29 cellular contexts compared by ENCODE assay signal in genomic region chr12:106680280-106680679, GRCh38.
"Had no signal": no experiment of that assay in that cellular context is flagged by ENCODE, and none has a peak within 500 bp of the region (broad histone marks: within the 10 kb centered on the region; RNA-seq: fewer than 3 reads in every experiment).

No MANE protein-coding gene starts in this region.

- H3K4me3 Mint-ChIP-seq: stimulated activated effector memory CD8-positive, alpha-beta T cell treated with anti-CD3 and anti-CD28 coated beads, Interleukin-12 subunit alpha, Interleukin-12 subunit beta, amount 100 ng/mL, for 72 hours; stimulated activated memory B cell treated with anti-CD40 and anti-IgM and Interleukin-4, amounts not matched to agents 10 μg/mL and 1 μg/mL and 100 μg/mL, for 72 hours; stimulated activated naive B cell treated with anti-CD40 and anti-IgM and Interleukin-4, amounts not matched to agents 10 μg/mL and 1 μg/mL and 100 μg/mL, for 72 hours; stimulated activated naive CD8-positive, alpha-beta T cell treated with anti-CD3 and anti-CD28 coated beads, Interleukin-15, amount 100 ng/mL, for 72 hours; stimulated activated naive CD8-positive, alpha-beta T cell treated with anti-CD3 and anti-CD28 coated beads, Interleukin-15, Interleukin-2, amounts not matched to agents 100 ng/mL and 50 ng/mL, for 24 hours; type B pancreatic cell had no signal

- DNase-seq: stimulated activated CD4-positive, alpha-beta T cell treated with anti-CD3 and anti-CD28 coated beads, Interleukin-2, amount 100 ng/mL, for 48 hours; stimulated activated CD4-positive, alpha-beta T cell treated with anti-CD3 and anti-CD28 coated beads, Interleukin-4, amount 100 ng/mL, for 1 hour; stimulated activated CD4-positive, alpha-beta T cell treated with anti-CD3 and anti-CD28 coated beads, Interleukin-4, amount 100 ng/mL, for 24 hours; stimulated activated CD4-positive, alpha-beta T cell treated with anti-CD3 and anti-CD28 coated beads, Interleukin-4, amount 100 ng/mL, for 4 hours; stimulated activated CD8-positive, alpha-beta memory T cell treated with anti-CD3 and anti-CD28 coated beads, Interleukin-4, amount 100 ng/mL, for 48 hours; stimulated activated naive B cell treated with anti-CD40 and anti-IgM and Interleukin-4, amounts not matched to agents 10 μg/mL and 1 μg/mL and 100 μg/mL, for 72 hours; stimulated activated naive CD4-positive, alpha-beta T cell; stimulated activated naive CD4-positive, alpha-beta T cell treated with Interleukin-2 at 50 U/mL for 16 hours; stimulated activated naive CD8-positive, alpha-beta T cell treated with anti-CD3 and anti-CD28 coated beads, Interleukin-15, amount 100 ng/mL, for 72 hours; stimulated activated naive CD8-positive, alpha-beta T cell treated with anti-CD3 and anti-CD28 coated beads, Interleukin-15, Interleukin-2, amounts not matched to agents 100 U/mL and 50 U/mL, for 24 hours; stomach; substantia nigra; testis; thyroid gland; tibial artery; transverse colon; trophoblast cell; upper lobe of left lung; upper lobe of right lung; uterus had no signal

- H3K27me3 Mint-ChIP-seq: stimulated activated naive CD8-positive, alpha-beta T cell treated with anti-CD3 and anti-CD28 coated beads, Interleukin-15, amount 100 ng/mL, for 72 hours; stimulated activated naive CD8-positive, alpha-beta T cell treated with anti-CD3 and anti-CD28 coated beads, Interleukin-15, Interleukin-2, amounts not matched to agents 100 ng/mL and 50 ng/mL, for 24 hours had no signal

- H3K4me3 ChIP-seq: stomach, suprapubic skin, testis, thoracic aorta, thyroid gland, tibial artery, tibial nerve, transverse colon, upper lobe of left lung, upper lobe of right lung, uterus, vagina had no signal

- H3K9me3 Mint-ChIP-seq: stimulated activated effector memory CD8-positive, alpha-beta T cell treated with anti-CD3 and anti-CD28 coated beads, Interleukin-12 subunit alpha, Interleukin-12 subunit beta, amount 100 ng/mL, for 72 hours; stimulated activated memory B cell treated with anti-CD40 and anti-IgM and Interleukin-4, amounts not matched to agents 10 μg/mL and 1 μg/mL and 100 μg/mL, for 72 hours; stimulated activated naive B cell treated with anti-CD40 and anti-IgM and Interleukin-4, amounts not matched to agents 10 μg/mL and 1 μg/mL and 100 μg/mL, for 72 hours; stimulated activated naive CD8-positive, alpha-beta T cell treated with anti-CD3 and anti-CD28 coated beads, Interleukin-15, amount 100 ng/mL, for 72 hours; stimulated activated naive CD8-positive, alpha-beta T cell treated with anti-CD3 and anti-CD28 coated beads, Interleukin-15, Interleukin-2, amounts not matched to agents 100 ng/mL and 50 ng/mL, for 24 hours; type B pancreatic cell had no signal

- H3K4me1 Mint-ChIP-seq: stimulated activated effector memory CD8-positive, alpha-beta T cell treated with anti-CD3 and anti-CD28 coated beads, Interleukin-12 subunit alpha, Interleukin-12 subunit beta, amount 100 ng/mL, for 72 hours; stimulated activated memory B cell treated with anti-CD40 and anti-IgM and Interleukin-4, amounts not matched to agents 10 μg/mL and 1 μg/mL and 100 μg/mL, for 72 hours; stimulated activated naive B cell treated with anti-CD40 and anti-IgM and Interleukin-4, amounts not matched to agents 10 μg/mL and 1 μg/mL and 100 μg/mL, for 72 hours; stimulated activated naive CD8-positive, alpha-beta T cell treated with anti-CD3 and anti-CD28 coated beads, Interleukin-15, amount 100 ng/mL, for 72 hours had no signal

- FAIRE-seq: urothelium cell line had no signal

- H3K27ac ChIP-seq: stomach, suprapubic skin, testis, thoracic aorta, thyroid gland, tibial artery, tibial nerve, transverse colon, upper lobe of left lung, upper lobe of right lung, uterus, vagina had no signal

- H3K4me1 ChIP-seq: stomach, suprapubic skin, testis, thyroid gland, tibial artery, tibial nerve, transverse colon, upper lobe of left lung, upper lobe of right lung, uterus, vagina had no signal

- H3K36me3 ChIP-seq: stomach, suprapubic skin, thoracic aorta, thyroid gland, tibial artery, tibial nerve, transverse colon, upper lobe of left lung, upper lobe of right lung, uterus, vagina had no signal

- ATAC-seq: stimulated activated effector memory CD8-positive, alpha-beta T cell treated with anti-CD3 and anti-CD28 coated beads, Interleukin-12 subunit alpha, Interleukin-12 subunit beta, amount 100 ng/mL, for 72 hours; stimulated activated memory B cell treated with anti-CD40 and anti-IgM and Interleukin-4, amounts not matched to agents 10 μg/mL and 1 μg/mL and 100 μg/mL, for 72 hours; stimulated activated naive B cell treated with anti-CD40 and anti-IgM and Interleukin-4, amounts not matched to agents 10 μg/mL and 1 μg/mL and 100 μg/mL, for 72 hours; stimulated activated naive CD8-positive, alpha-beta T cell treated with anti-CD3 and anti-CD28 coated beads, Interleukin-15, amount 100 ng/mL, for 72 hours; stimulated activated naive CD8-positive, alpha-beta T cell treated with anti-CD3 and anti-CD28 coated beads, Interleukin-15, Interleukin-2, amounts not matched to agents 100 U/mL and 50 U/mL, for 24 hours; upper lobe of right lung had no signal

- H3K27me3 ChIP-seq: stomach, suprapubic skin, testis, thyroid gland, tibial nerve, transverse colon, upper lobe of left lung, upper lobe of right lung, uterus, vagina had no signal

- H3K27ac Mint-ChIP-seq: stimulated activated effector memory CD8-positive, alpha-beta T cell treated with anti-CD3 and anti-CD28 coated beads, Interleukin-12 subunit alpha, Interleukin-12 subunit beta, amount 100 ng/mL, for 72 hours; stimulated activated memory B cell treated with anti-CD40 and anti-IgM and Interleukin-4, amounts not matched to agents 10 μg/mL and 1 μg/mL and 100 μg/mL, for 72 hours; stimulated activated naive B cell treated with anti-CD40 and anti-IgM and Interleukin-4, amounts not matched to agents 10 μg/mL and 1 μg/mL and 100 μg/mL, for 72 hours; stimulated activated naive CD8-positive, alpha-beta T cell treated with anti-CD3 and anti-CD28 coated beads, Interleukin-15, amount 100 ng/mL, for 72 hours; stimulated activated naive CD8-positive, alpha-beta T cell treated with anti-CD3 and anti-CD28 coated beads, Interleukin-15, Interleukin-2, amounts not matched to agents 100 ng/mL and 50 ng/mL, for 24 hours; type B pancreatic cell had no signal

- H3K9me3 ChIP-seq: stomach, suprapubic skin, testis, thoracic aorta, thyroid gland, tibial artery, tibial nerve, transverse colon, upper lobe of left lung, upper lobe of right lung, uterus, vagina had no signal

- H3K36me3 Mint-ChIP-seq: stimulated activated effector memory CD8-positive, alpha-beta T cell treated with anti-CD3 and anti-CD28 coated beads, Interleukin-12 subunit alpha, Interleukin-12 subunit beta, amount 100 ng/mL, for 72 hours; stimulated activated memory B cell treated with anti-CD40 and anti-IgM and Interleukin-4, amounts not matched to agents 10 μg/mL and 1 μg/mL and 100 μg/mL, for 72 hours; stimulated activated naive B cell treated with anti-CD40 and anti-IgM and Interleukin-4, amounts not matched to agents 10 μg/mL and 1 μg/mL and 100 μg/mL, for 72 hours; type B pancreatic cell had no signal
